ENCODE assay signal across 8 cellular contexts in the genomic region with DNA sequence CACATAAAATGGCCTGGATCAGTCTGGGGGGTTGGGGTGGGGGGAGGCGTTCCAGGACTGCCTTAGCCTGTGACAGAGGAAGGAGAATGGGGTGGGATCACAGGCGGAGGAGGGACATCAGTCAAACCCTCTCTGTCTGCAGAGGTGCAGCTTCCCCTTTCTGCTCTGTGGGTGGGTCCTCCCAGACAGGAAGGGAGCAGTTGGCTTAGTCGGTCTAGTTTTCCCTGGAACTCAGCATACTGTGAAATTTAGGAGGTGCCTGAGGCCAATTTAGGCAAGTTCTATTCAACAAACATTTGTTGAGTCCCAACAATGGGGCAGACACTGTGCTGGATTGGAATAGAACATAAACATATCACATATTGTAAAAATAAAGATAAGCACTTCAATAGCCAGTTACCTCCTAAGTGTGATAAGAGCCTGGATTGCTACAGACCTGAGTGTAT. TPM values are rescaled to one million over a fixed set of nuclear protein-coding genes. Genes with fewer than 3 reads are reported as not detected.
DNase-seq lines count a peak whose midpoint lies in the region; ATAC-seq and TF ChIP-seq lines count a peak whose summit lies in the region.
"Not testable (repeated sequence)": the region's sequence is repeated elsewhere in the genome, so short reads cannot be mapped to it uniquely, and the experiment has no call there.

No MANE protein-coding gene starts in this region.

- H3K4me3 ChIP-seq in BLaER1; GM23338; mammary epithelial cell (replicated peaks in 1 of 3; ENCODE audit: insufficient read depth in 1 of 3, low read depth in 2 of 3, low read length in 3 of 3); lower lobe of right lung: not testable (repeated sequence)
- H3K4me3 ChIP-seq in SK-N-MC = peak overlapping the region; percentile 28; the same call in 1 of the 2 replicates

- 29% methylated on average over 1 of the region's 3 CpGs for WGBS in mammary epithelial cell (ENCODE audit: low coverage, missing lambda C conversion rate)

- H3K4me2 ChIP-seq in BLaER1 (peak overlapping the region; percentile 31), GM23338 (peak overlapping the region; percentile 54; the same call in 1 of the 2 replicates), mammary epithelial cell (ENCODE audit: insufficient read depth, low read depth, low read length) (peak overlapping the region; percentile 60)

- CTCF ChIA-PET in mammary epithelial cell (lab: Charles Lee; ENCODE audit: low non-redundant PET) = not testable (repeated sequence)

- H3K27me3 ChIP-seq in BLaER1; GM23338 (ENCODE audit: insufficient read depth); mammary epithelial cell (ENCODE audit: insufficient read depth, low read length); lower lobe of right lung (ENCODE audit: low read depth): not testable (repeated sequence)

- H3K4me1 ChIP-seq in BLaER1; GM23338 (ENCODE audit: insufficient read depth); mammary epithelial cell (ENCODE audit: insufficient read depth, low read length); lower lobe of right lung: not testable (repeated sequence)

- dilution Hi-C loops in mammary epithelial cell (cut with HindIII; ENCODE audit: low sequenced_read_pairs) = not testable (repeated sequence)

- H3K27ac Mint-ChIP-seq in GM23338 = not testable (repeated sequence)
- H3K27ac Mint-ChIP-seq in stimulated activated effector memory CD8-positive, alpha-beta T cell treated with anti-CD3 and anti-CD28 coated beads, Interleukin-12 subunit alpha, Interleukin-12 subunit beta, amount 100 ng/mL, for 72 hours = peak overlapping the region; percentile 18

- H2AFZ ChIP-seq in GM23338 (0 out of 2 replicates have a peak overlapping the region, but pooled peaks have one; percentile 52), mammary epithelial cell (ENCODE audit: low read depth, low read length) (peak overlapping the region; percentile 78)

- H3K9me3 ChIP-seq in BLaER1; SK-N-MC (ENCODE audit: low read depth, low read length); mammary epithelial cell (replicated peaks; ENCODE audit: insufficient read depth, low read length); lower lobe of right lung: not testable (repeated sequence)

- H3K79me2 ChIP-seq in GM23338 (replicated peaks; ENCODE audit: insufficient read depth); mammary epithelial cell (ENCODE audit: insufficient read depth, low read length): not testable (repeated sequence)

- DNase-seq in GM23338 (ENCODE audit: low spot score) (peak; percentile 19), NCI-H146 (lab: John Stamatoyannopoulos, UW) (peak; percentile 29), mammary epithelial cell (peak; percentile 25)
- not testable (repeated sequence) for DNase-seq in SK-N-MC (ENCODE audit: low read depth, low spot score); Right ventricle myocardium superior; lower lobe of right lung; stimulated activated effector memory CD8-positive, alpha-beta T cell treated with anti-CD3 and anti-CD28 coated beads, Interleukin-12 subunit alpha, Interleukin-12 subunit beta, amount 100 ng/mL, for 72 hours (ENCODE audit: low spot score in 2 of 2)

- not testable (repeated sequence) for H3K36me3 Mint-ChIP-seq in GM23338 (ENCODE audit: low read depth); stimulated activated effector memory CD8-positive, alpha-beta T cell treated with anti-CD3 and anti-CD28 coated beads, Interleukin-12 subunit alpha, Interleukin-12 subunit beta, amount 100 ng/mL, for 72 hours

- in situ Hi-C loops in mammary epithelial cell (cut with MboI; ENCODE audit: low sequenced_read_pairs in 2 of 2) = not testable (repeated sequence)

- H3K27me3 Mint-ChIP-seq in GM23338 (ENCODE audit: insufficient read depth, low read depth, poor library complexity) = not testable (repeated sequence)

- not testable (repeated sequence) for H3K27ac ChIP-seq in BLaER1
- peak overlapping the region; percentile 81; the same call in 1 of the 2 replicates for H3K27ac ChIP-seq in GM23338 (ENCODE audit: low read depth)
- H3K27ac ChIP-seq in SK-N-MC = peak overlapping the region; percentile 62; the same call in 1 of the 2 replicates
- peak overlapping the region; percentile 86 for H3K27ac ChIP-seq in mammary epithelial cell (ENCODE audit: insufficient read depth, low read depth, low read length)
- H3K27ac ChIP-seq in lower lobe of right lung = peak overlapping the region; percentile 53

- not testable (repeated sequence) for H4K20me1 ChIP-seq in BLaER1; GM23338 (replicated peaks; ENCODE audit: insufficient read depth); mammary epithelial cell (ENCODE audit: insufficient read depth, low read length)

- H3K9ac ChIP-seq in BLaER1; SK-N-MC (ENCODE audit: insufficient read length): not testable (repeated sequence)
- H3K9ac ChIP-seq in mammary epithelial cell (ENCODE audit: insufficient read depth, low read length) = peak overlapping the region; percentile 55

- TF ChIP-seq CTCF in GM23338 (conservative IDR thresholded peaks at IDR 0.05; ENCODE audit: low read depth in 2 of 2); mammary epithelial cell (conservative IDR thresholded peaks at IDR 0.05 in 1 of 2, IDR thresholded peaks at IDR 0.05 in 1 of 2; ENCODE audit: extremely low read depth in 1 of 2, insufficient read depth in 1 of 2, low read depth in 1 of 2, low read length in 2 of 2); lower lobe of right lung (IDR thresholded peaks at IDR 0.05): not testable (repeated sequence)

- H3K36me3 ChIP-seq in BLaER1; GM23338 (ENCODE audit: insufficient read depth); SK-N-MC (ENCODE audit: insufficient read depth, low read length); mammary epithelial cell (ENCODE audit: insufficient read depth, low read length); lower lobe of right lung: not testable (repeated sequence)

- H3K4me1 Mint-ChIP-seq in GM23338; stimulated activated effector memory CD8-positive, alpha-beta T cell treated with anti-CD3 and anti-CD28 coated beads, Interleukin-12 subunit alpha, Interleukin-12 subunit beta, amount 100 ng/mL, for 72 hours: not testable (repeated sequence)

- H3F3A ChIP-seq in GM23338 (replicated peaks; ENCODE audit: low read depth) = not testable (repeated sequence)

- not testable (repeated sequence) for H3K4me3 Mint-ChIP-seq in GM23338; stimulated activated effector memory CD8-positive, alpha-beta T cell treated with anti-CD3 and anti-CD28 coated beads, Interleukin-12 subunit alpha, Interleukin-12 subunit beta, amount 100 ng/mL, for 72 hours

- intact Hi-C loops in mammary epithelial cell (cut with micrococcal nuclease); Right ventricle myocardium superior (cut with DNase I); lower lobe of right lung (cut with DNase I): not testable (repeated sequence)

- H3K9me3 Mint-ChIP-seq in GM23338; stimulated activated effector memory CD8-positive, alpha-beta T cell treated with anti-CD3 and anti-CD28 coated beads, Interleukin-12 subunit alpha, Interleukin-12 subunit beta, amount 100 ng/mL, for 72 hours: not testable (repeated sequence)

- TSS peak; percentile 89 for BruUV-seq in mammary epithelial cell (replicated peaks; lab: Mats Ljungman, UMichigan)

- H3K9me2 ChIP-seq in GM23338 (ENCODE audit: insufficient read depth) = not testable (repeated sequence)

- peak; percentile 98 for ATAC-seq in GM23338
- peak; percentile 61 for ATAC-seq in Right ventricle myocardium superior (ENCODE audit: poor library complexity)
- peak; percentile 74 to 88 for ATAC-seq in lower lobe of right lung
- ATAC-seq in stimulated activated effector memory CD8-positive, alpha-beta T cell treated with anti-CD3 and anti-CD28 coated beads, Interleukin-12 subunit alpha, Interleukin-12 subunit beta, amount 100 ng/mL, for 72 hours = not testable (repeated sequence)

RNA-seq across cellular contexts. Expression of a gene that starts 19.2 kb away (rescaled TPM):
- total RNA-seq in GM23338 (2014; rRNA removed; shearing (Covaris generic)) = 85.2 and 91.5 TPM in 2 replicates
- polyA plus RNA-seq in GM23338 (2016; fragmentation: Nextera tagmentation; extraction: Ambion mirVana) (113 and 123 TPM in 2 replicates), mammary epithelial cell (43.5 TPM)
- total RNA-seq in mammary epithelial cell (100 to 1,000 TPM in 1 of 2 donors, 10 to 100 TPM in 1; 77.3 to 118 TPM), Right ventricle myocardium superior (97.3 TPM), lower lobe of right lung (124 TPM)
- 262 TPM for polyA minus RNA-seq in mammary epithelial cell
